In the genomic region with DNA sequence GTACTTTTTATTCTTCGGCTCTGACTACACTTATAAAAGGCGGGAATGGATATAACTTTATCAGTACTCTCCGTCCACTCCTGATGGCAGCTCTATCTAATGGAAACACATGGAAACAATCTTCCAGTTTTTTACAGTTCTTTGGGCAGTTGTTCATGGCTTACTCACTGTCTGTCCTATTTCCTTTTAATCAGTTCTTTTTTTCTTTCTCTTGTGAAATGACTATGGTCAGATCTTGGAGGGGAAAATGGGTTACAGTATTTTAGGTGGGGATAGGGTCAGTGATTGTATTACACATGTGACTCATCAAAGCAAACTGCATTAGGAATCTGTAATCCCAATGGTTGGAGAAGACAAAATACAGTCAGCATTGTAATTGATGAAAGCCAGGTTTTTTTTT, we compare ENCODE assay signal across 19 cellular contexts.
DNase-seq lines count a peak whose midpoint lies in the region; ATAC-seq and TF ChIP-seq lines count a peak whose summit lies in the region.
"Had no signal": no experiment of that assay in that cellular context is flagged by ENCODE, and none has a peak within 500 bp of the region (broad histone marks: within the 10 kb centered on the region; RNA-seq: fewer than 3 reads in every experiment).

No MANE protein-coding gene starts in this region.

- ATAC-seq in left ventricle myocardium superior (peak; percentile 75), upper lobe of right lung (no peak), HG03354 (IDR thresholded peaks at IDR 0.05; ENCODE audit: poor library complexity, severe bottlenecking, unreplicated experiment) (no peak)
- ATAC-seq: body of pancreas, K562 had no signal

- H3K4me2 ChIP-seq in mammary epithelial cell (ENCODE audit: insufficient read depth, low read depth, low read length) (no peak overlapping the region), PC-9 (no peak overlapping the region)

- H3K4me3 ChIP-seq in ACC112 (ENCODE audit: low read depth, low read length) (no peak overlapping the region), HFF-Myc (replicated peaks; ENCODE audit: low read depth, low read length) (no peak overlapping the region), mammary epithelial cell (replicated peaks in 1 of 3; ENCODE audit: insufficient read depth in 1 of 3, low read depth in 2 of 3, low read length in 3 of 3) (no peak overlapping the region), PC-9 (no peak overlapping the region), upper lobe of right lung (no peak overlapping the region)
- H3K4me3 ChIP-seq: body of pancreas, K562, tibial nerve had no signal

- no peaks in the 10 kb centered on the region for H3K27me3 ChIP-seq in ACC112 (ENCODE audit: insufficient read depth, low read length)
- no peaks in the 10 kb centered on the region for H3K27me3 ChIP-seq in mammary epithelial cell (ENCODE audit: insufficient read depth, low read length)
- no peaks in the 10 kb centered on the region for H3K27me3 ChIP-seq in PC-9 (ENCODE audit: insufficient read depth, low read depth)
- no peaks in the 10 kb centered on the region for H3K27me3 ChIP-seq in upper lobe of right lung
- H3K27me3 ChIP-seq: body of pancreas, tibial nerve had no signal

- POLR2A ChIA-PET in PC-9 (lab: Charles Lee; ENCODE audit: unreplicated experiment): no interaction called here

- H3K4me1 ChIP-seq in ACC112 (ENCODE audit: control insufficient read depth, insufficient read depth, low read length, unreplicated experiment) (peaks cover 14% of the 10 kb centered on the region), mammary epithelial cell (ENCODE audit: insufficient read depth, low read length) (peaks cover 4% of the 10 kb centered on the region), PC-9 (replicated peaks; ENCODE audit: insufficient read depth) (no peaks in the 10 kb centered on the region), upper lobe of right lung (no peaks in the 10 kb centered on the region)

- H3K9me3 Mint-ChIP-seq in activated naive CD8-positive, alpha-beta T cell treated with anti-CD3 and anti-CD28 coated beads for 36 hours: no peaks in the 10 kb centered on the region
- H3K9me3 Mint-ChIP-seq: T-helper 2 cell treated with Interferon-gamma antibody and Interleukin-4, amounts not matched to agents 5 μg/mL and 100 μg/mL, for 36 hours had no signal

- no peak overlapping the region for H3K27ac Mint-ChIP-seq in activated naive CD8-positive, alpha-beta T cell treated with anti-CD3 and anti-CD28 coated beads for 36 hours
- H3K27ac Mint-ChIP-seq: T-helper 2 cell treated with Interferon-gamma antibody and Interleukin-4, amounts not matched to agents 5 μg/mL and 100 μg/mL, for 36 hours had no signal

- H3K27me3 Mint-ChIP-seq in activated naive CD8-positive, alpha-beta T cell treated with anti-CD3 and anti-CD28 coated beads for 36 hours: no peaks in the 10 kb centered on the region

- in situ Hi-C loops in mammary epithelial cell (cut with MboI; ENCODE audit: low sequenced_read_pairs in 2 of 2): no loop called here

- no peaks in the 10 kb centered on the region for H3K4me1 Mint-ChIP-seq in activated naive CD8-positive, alpha-beta T cell treated with anti-CD3 and anti-CD28 coated beads for 36 hours

- H3K9me3 ChIP-seq in mammary epithelial cell (replicated peaks; ENCODE audit: insufficient read depth, low read length) (no peaks in the 10 kb centered on the region), PC-9 (ENCODE audit: insufficient read depth, low read depth) (no peaks in the 10 kb centered on the region), upper lobe of right lung (no peaks in the 10 kb centered on the region)
- H3K9me3 ChIP-seq: body of pancreas, tibial nerve had no signal

- H4K20me1 ChIP-seq in mammary epithelial cell (ENCODE audit: insufficient read depth, low read length) (no peaks in the 10 kb centered on the region), PC-9 (ENCODE audit: insufficient read depth) (no peaks in the 10 kb centered on the region)

- DNase-seq in HFF-Myc (ENCODE audit: extremely low read depth, low read depth) (peak; percentile 91), mammary epithelial cell (peak; percentile 70), left ventricle myocardium superior (no peak), PC-9 (no peak), upper lobe of right lung (no peak)
- DNase-seq in activated naive CD8-positive, alpha-beta T cell treated with anti-CD3 and anti-CD28 coated beads for 36 hours: no peak
- DNase-seq: ACHN; activated CD4-positive, alpha-beta T cell treated with anti-CD3 and anti-CD28 coated beads, Interleukin-2, amount 50 U/mL, for 1 hour; body of pancreas; DMS79; mesendoderm; NCI-H1694 treated with DMSO at 0.1 percent for 48 hours; NCI-H526; nucleus accumbens had no signal

- H2AFZ ChIP-seq in ACC112 (ENCODE audit: low read length, unreplicated experiment) (no peak overlapping the region), mammary epithelial cell (ENCODE audit: low read depth, low read length) (no peak overlapping the region), PC-9 (no peak overlapping the region)

- intact Hi-C loops in mammary epithelial cell (cut with micrococcal nuclease) (no loop called here), left ventricle myocardium superior (cut with micrococcal nuclease) (no loop called here), PC-9 (cut with micrococcal nuclease; ENCODE audit: unreplicated experiment) (no loop called here), upper lobe of right lung (cut with DNase I) (no loop called here)

- H3F3A ChIP-seq in PC-9 (ENCODE audit: insufficient read depth, low read depth): no peaks in the 10 kb centered on the region

- 0 out of 2 replicates have a peak, but pooled peaks cover 3% of the 10 kb centered on the region for H3K9me2 ChIP-seq in PC-9 (ENCODE audit: insufficient read depth)

- dilution Hi-C loops in mammary epithelial cell (cut with HindIII; ENCODE audit: low sequenced_read_pairs): no loop called here

- H3K36me3 Mint-ChIP-seq in activated naive CD8-positive, alpha-beta T cell treated with anti-CD3 and anti-CD28 coated beads for 36 hours: no peaks in the 10 kb centered on the region

- no peak overlapping the region for H3K9ac ChIP-seq in mammary epithelial cell (ENCODE audit: insufficient read depth, low read length)

- no peak overlapping the region for H3K4me3 Mint-ChIP-seq in activated naive CD8-positive, alpha-beta T cell treated with anti-CD3 and anti-CD28 coated beads for 36 hours
- H3K4me3 Mint-ChIP-seq: T-helper 2 cell treated with Interferon-gamma antibody and Interleukin-4, amounts not matched to agents 5 μg/mL and 100 μg/mL, for 36 hours had no signal

- 77% methylated on average over 3 of the region's 3 CpGs for WGBS in mammary epithelial cell (ENCODE audit: low coverage, missing lambda C conversion rate)

- H3K79me2 ChIP-seq in ACC112 (ENCODE audit: control insufficient read depth, insufficient read depth, low read length, unreplicated experiment) (peaks cover 4% of the 10 kb centered on the region), mammary epithelial cell (ENCODE audit: insufficient read depth, low read length) (peaks cover 2% of the 10 kb centered on the region), PC-9 (ENCODE audit: low read depth) (no peaks in the 10 kb centered on the region)

- no TSS peak for BruUV-seq in mammary epithelial cell (replicated peaks; lab: Mats Ljungman, UMichigan)
- no TSS peak for BruUV-seq in PC-9 (replicated peaks; lab: Mats Ljungman, UMichigan)

- no peak for TF ChIP-seq CTCF in HFF-Myc (IDR thresholded peaks at IDR 0.05; ENCODE audit: low read depth, low read length, missing control alignments)
- TF ChIP-seq CTCF in mammary epithelial cell (conservative IDR thresholded peaks at IDR 0.05 in 1 of 2, IDR thresholded peaks at IDR 0.05 in 1 of 2; ENCODE audit: extremely low read depth in 1 of 2, insufficient read depth in 1 of 2, low read depth in 1 of 2, low read length in 2 of 2): no peak
- TF ChIP-seq CTCF in PC-9 (conservative IDR thresholded peaks at IDR 0.05): no peak
- no peak for TF ChIP-seq CTCF in upper lobe of right lung (IDR thresholded peaks at IDR 0.05)

- H3K27ac ChIP-seq in ACC112 (ENCODE audit: low read depth, low read length): peak overlapping the region; percentile 67
- no peak overlapping the region for H3K27ac ChIP-seq in mammary epithelial cell (ENCODE audit: insufficient read depth, low read depth, low read length)
- H3K27ac ChIP-seq in PC-9: no peak overlapping the region
- H3K27ac ChIP-seq in upper lobe of right lung: no peak overlapping the region
- H3K27ac ChIP-seq: body of pancreas, tibial nerve had no signal

- H3K36me3 ChIP-seq in ACC112 (ENCODE audit: insufficient read depth, low read length) (peaks cover 3% of the 10 kb centered on the region; the same call in 1 of the 2 replicates), mammary epithelial cell (ENCODE audit: insufficient read depth, low read length) (no peaks in the 10 kb centered on the region), PC-9 (ENCODE audit: low read depth) (no peaks in the 10 kb centered on the region), upper lobe of right lung (no peaks in the 10 kb centered on the region)
- H3K36me3 ChIP-seq: tibial nerve had no signal

- CTCF ChIA-PET in mammary epithelial cell (lab: Charles Lee; ENCODE audit: low non-redundant PET) (no interaction called here), PC-9 (lab: Charles Lee) (no interaction called here)

Comparison
In these comparisons a context has a peak if more than half of its experiments do, and no peak if none do; other contexts are left out.
1. DNase-seq: peak in HFF-Myc (single experiment) and mammary epithelial cell (single experiment); none in left ventricle myocardium superior (single experiment), activated naive CD8-positive, alpha-beta T cell treated with anti-CD3 and anti-CD28 coated beads for 36 hours (single experiment), PC-9 (0 of 2) and upper lobe of right lung (single experiment).